ENCODE assay signal across 1 cellular context in the genomic region with DNA sequence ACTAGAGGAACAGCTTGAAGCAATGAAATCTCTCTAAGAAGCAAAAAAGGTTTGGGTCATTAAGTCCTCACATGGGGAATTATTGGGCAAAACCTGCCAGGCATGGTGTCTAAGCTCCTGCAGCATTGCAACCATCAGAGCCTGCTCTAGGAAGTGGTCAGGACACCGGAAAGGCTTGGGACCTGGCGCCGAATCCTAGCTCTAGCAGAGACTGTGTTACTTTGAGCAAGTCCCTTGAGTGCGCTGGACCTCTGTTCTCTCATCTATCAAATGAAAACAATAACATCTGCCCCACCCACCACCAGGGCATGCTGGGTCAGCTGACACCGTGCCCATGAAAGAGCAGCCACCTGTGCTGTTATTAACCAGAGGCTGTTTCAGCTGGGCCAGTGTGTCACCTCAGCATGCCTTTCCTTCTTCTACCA.
TF ChIP-seq lines count a peak whose summit lies in the region.

No MANE protein-coding gene starts in this region.

TF ChIP-seq in HepG2, 621 proteins besides CTCF, POLR2A, EP300 and RAD21 (continued from another document):
- no peak for TF ChIP-seq ZNF235 (CRISPR knock-in tag; IDR thresholded peaks at IDR 0.05; ENCODE audit: borderline replicate concordance)
- TF ChIP-seq JUND (CRISPR knock-in tag; IDR thresholded peaks at IDR 0.05) = 0 out of 2 replicates have a peak, but pooled peaks have one; percentile 14
- TF ChIP-seq MED13 (CRISPR knock-in tag; IDR thresholded peaks at IDR 0.05) = no peak
- TF ChIP-seq CC2D1A (CRISPR knock-in tag; IDR thresholded peaks at IDR 0.05) = no peak
